ENCODE assay signal across 9 cellular contexts in genomic region chr17:57902800-57903759, GRCh38. TPM values are rescaled to one million over a fixed set of nuclear protein-coding genes. Genes with fewer than 3 reads are reported as not detected.
DNase-seq lines count a peak whose midpoint lies in the region; ATAC-seq and TF ChIP-seq lines count a peak whose summit lies in the region.
"Had no signal": no experiment of that assay in that cellular context is flagged by ENCODE, and none has a peak within 500 bp of the region (broad histone marks: within the 10 kb centered on the region; RNA-seq: fewer than 3 reads in every experiment).

No MANE protein-coding gene starts in this region.

- CTCF ChIA-PET in RWPE1 (lab: Yijun Ruan, JAX), result interaction anchor here (0.5 to 1.3 kb wide), 6 partner anchors 49 to 773 kb away, joined by 3 to 5 read pairs (median 4); partner anchors contain the start of gene CUEDC1
- CTCF ChIA-PET in naive thymus-derived CD4-positive, alpha-beta T cell (lab: Charles Lee), result interaction anchor here (0.9 to 1.6 kb wide), 2 partner anchors 11 to 12 kb away, joined by 3 read pairs; no protein-coding TSS in a partner anchor

- H3K9me3 Mint-ChIP-seq in IgD-negative memory B cell, result peaks cover 0 to 1% (median 0%) of the 10 kb centered on the region in 3 donors
- H3K9me3 Mint-ChIP-seq in naive thymus-derived CD4-positive, alpha-beta T cell, result no peaks in the 10 kb centered on the region
- H3K9me3 Mint-ChIP-seq: T-cell had no signal

- peak overlapping the region; percentile 98 for H3K27ac ChIP-seq in RWPE1
- no peak overlapping the region for H3K27ac ChIP-seq in naive thymus-derived CD4-positive, alpha-beta T cell (ENCODE audit: low read depth, low read length)

- peak; percentile 86 for DNase-seq in DMS79 treated with DMSO at 0.1 percent for 48 hours (lab: John Stamatoyannopoulos, UW)
- peak; percentile 96 for DNase-seq in RWPE1 (ENCODE audit: low spot score)
- peak; percentile 92 for DNase-seq in epithelial cell of proximal tubule (ENCODE audit: low read depth)
- no peak for DNase-seq in naive thymus-derived CD4-positive, alpha-beta T cell
- no peak for DNase-seq in stimulated activated CD4-positive, alpha-beta T cell treated with anti-CD3 and anti-CD28 coated beads, Interleukin-4, amount 100 ng/mL, for 4 hours
- DNase-seq in activated CD4-positive, alpha-beta T cell treated with anti-CD3 and anti-CD28 coated beads for 48 hours, result no peak

- peaks cover 0 to 8% of the 10 kb centered on the region in 2 donors for H3K4me1 ChIP-seq in naive thymus-derived CD4-positive, alpha-beta T cell (ENCODE audit: control insufficient read depth in 2 of 2, insufficient read depth in 2 of 2, low read length in 2 of 2)

- TF ChIP-seq CTCF in RWPE1 (conservative IDR thresholded peaks at IDR 0.05; ENCODE audit: low read depth) (no peak), epithelial cell of proximal tubule (conservative IDR thresholded peaks at IDR 0.05; ENCODE audit: low read depth, low read length) (no peak)

- H3K4me3 Mint-ChIP-seq in IgD-negative memory B cell, result peak overlapping the region in 2 of 4 donors; percentile 60 to 83
- H3K4me3 Mint-ChIP-seq in naive thymus-derived CD4-positive, alpha-beta T cell, result peak overlapping the region in 3 of 10 donors; percentile 12 to 37 (median 20)
- H3K4me3 Mint-ChIP-seq: T-cell had no signal

- H3K27ac Mint-ChIP-seq in IgD-negative memory B cell, result peak overlapping the region in 2 of 3 donors; percentile 46 to 80
- H3K27ac Mint-ChIP-seq in naive thymus-derived CD4-positive, alpha-beta T cell, result peak overlapping the region in 3 of 9 donors; percentile 34 to 88 (median 73)

- H3K27me3 Mint-ChIP-seq in IgD-negative memory B cell, result peaks cover 13% of the 10 kb centered on the region
- peaks cover 0 to 4% (median 0%) of the 10 kb centered on the region in 5 donors for H3K27me3 Mint-ChIP-seq in naive thymus-derived CD4-positive, alpha-beta T cell
- H3K27me3 Mint-ChIP-seq: T-cell had no signal

- H3K4me1 Mint-ChIP-seq in IgD-negative memory B cell, result peaks cover 22 to 37% (median 30%) of the 10 kb centered on the region in 3 donors
- peaks cover 8 to 26% (median 17%) of the 10 kb centered on the region in 7 donors for H3K4me1 Mint-ChIP-seq in naive thymus-derived CD4-positive, alpha-beta T cell

- POLR2A ChIA-PET in RWPE1 (lab: Yijun Ruan, JAX; ENCODE audit: low non-redundant PET), result no interaction called here
- POLR2A ChIA-PET in naive thymus-derived CD4-positive, alpha-beta T cell (lab: Charles Lee), result no interaction called here

- no peak overlapping the region for H3K4me3 ChIP-seq in epithelial cell of proximal tubule (ENCODE audit: low read depth, low read length)
- no peak overlapping the region for H3K4me3 ChIP-seq in naive thymus-derived CD4-positive, alpha-beta T cell (ENCODE audit: low read length)

- H3K36me3 ChIP-seq in naive thymus-derived CD4-positive, alpha-beta T cell (ENCODE audit: control insufficient read depth in 2 of 3, insufficient read depth in 3 of 3, low read length in 3 of 3), result no peaks in the 10 kb centered on the region

- ATAC-seq in GM21526 (IDR thresholded peaks at IDR 0.05; ENCODE audit: low FRiP score, unreplicated experiment), result peak; percentile 57
- peak; percentile 83 for ATAC-seq in naive thymus-derived CD4-positive, alpha-beta T cell
- ATAC-seq: T-cell had no signal

- no peaks in the 10 kb centered on the region for H3K36me3 Mint-ChIP-seq in IgD-negative memory B cell
- no peaks in the 10 kb centered on the region for H3K36me3 Mint-ChIP-seq in naive thymus-derived CD4-positive, alpha-beta T cell
- H3K36me3 Mint-ChIP-seq: T-cell had no signal

- intact Hi-C loops in naive thymus-derived CD4-positive, alpha-beta T cell (cut with micrococcal nuclease), result no loop called here

- H3K9me3 ChIP-seq in naive thymus-derived CD4-positive, alpha-beta T cell (ENCODE audit: control insufficient read depth in 2 of 3, low read length in 3 of 3), result no peaks in the 10 kb centered on the region

- H3K27me3 ChIP-seq in naive thymus-derived CD4-positive, alpha-beta T cell (ENCODE audit: control insufficient read depth in 2 of 2, insufficient read depth in 2 of 2, low read length in 2 of 2), result no peaks in the 10 kb centered on the region

RNA-seq across cellular contexts. Expression of gene CUEDC1, which starts 52.1 kb away (rescaled TPM):
- not detected for polyA plus RNA-seq in IgD-negative memory B cell
- 14.4 and 14.5 TPM in 2 replicates for total RNA-seq in epithelial cell of proximal tubule
- 1 to 10 TPM in 3 of 5 experiments, under 1 TPM in 2; 0.10 to 7.7 (median 1.0) TPM for total RNA-seq in naive thymus-derived CD4-positive, alpha-beta T cell
- polyA plus RNA-seq in naive thymus-derived CD4-positive, alpha-beta T cell, result not detected

RNA-seq across cellular contexts. Expression of gene MRPS23, which starts 53.2 kb away (rescaled TPM):
- 42.9 TPM for polyA plus RNA-seq in IgD-negative memory B cell
- total RNA-seq in epithelial cell of proximal tubule, result 27.0 and 82.9 TPM in 2 replicates
- total RNA-seq in naive thymus-derived CD4-positive, alpha-beta T cell, result 10 to 100 TPM; 13.0 to 40.5 (median 24.6) TPM
- 10 to 100 TPM; 26.5 to 42.8 TPM for polyA plus RNA-seq in naive thymus-derived CD4-positive, alpha-beta T cell

Comparison
In these comparisons a context has a peak if more than half of its experiments do, and no peak if none do; other contexts are left out.
1. DNase-seq: peak in DMS79 treated with DMSO at 0.1 percent for 48 hours (single experiment), RWPE1 (single experiment) and epithelial cell of proximal tubule (single experiment); none in naive thymus-derived CD4-positive, alpha-beta T cell (0 of 9), stimulated activated CD4-positive, alpha-beta T cell treated with anti-CD3 and anti-CD28 coated beads, Interleukin-4, amount 100 ng/mL, for 4 hours (0 of 2) and activated CD4-positive, alpha-beta T cell treated with anti-CD3 and anti-CD28 coated beads for 48 hours (single experiment).